16 cellular contexts compared by ENCODE assay signal in genomic region chr1:28443550-28443949, GRCh38.
DNase-seq lines count a peak whose midpoint lies in the region; ATAC-seq, FAIRE-seq and TF ChIP-seq lines count a peak whose summit lies in the region.
"Had no signal": no experiment of that assay in that cellular context is flagged by ENCODE, and none has a peak within 500 bp of the region (broad histone marks: within the 10 kb centered on the region; RNA-seq: fewer than 3 reads in every experiment).

No MANE protein-coding gene starts in this region.

- no peak for FAIRE-seq in K562 (lab: Jason Lieb, UNC)
- no peak for FAIRE-seq in HepG2 (lab: Jason Lieb, UNC)
- FAIRE-seq: A204.1, G401.6, GM12891 had no signal

- no peaks in the 10 kb centered on the region for H4K20me1 ChIP-seq in K562 (replicated peaks; ENCODE audit: control insufficient read depth, insufficient read depth, low read length)
- H4K20me1 ChIP-seq in HepG2 (ENCODE audit: insufficient read depth, low read length): no peaks in the 10 kb centered on the region

- H3K27ac ChIP-seq in HEK293 (ENCODE audit: extremely low read depth, low read depth, low read length) (no peak overlapping the region), K562 (ENCODE audit: extremely low read depth, low read depth, low read length) (no peak overlapping the region), foreskin keratinocyte (peak overlapping the region; percentile 44), HepG2 (ENCODE audit: extremely low read length, insufficient read depth, low read length) (no peak overlapping the region)
- H3K27ac ChIP-seq: C4-2B had no signal

- TF ChIP-seq CTCF in HEK293 (tag by site-specific recombination; IDR thresholded peaks at IDR 0.05) (no peak), K562 (IDR thresholded peaks at IDR 0.05 in 2 of 3, conservative IDR thresholded peaks at IDR 0.05 in 1 of 3; ENCODE audit: insufficient read depth in 2 of 3, low read depth in 1 of 3, low read length in 3 of 3) (no peak), foreskin keratinocyte (conservative IDR thresholded peaks at IDR 0.05) (no peak), HepG2 (CRISPR knock-in tag; IDR thresholded peaks at IDR 0.05) (no peak)

- peaks cover 4% of the 10 kb centered on the region; the same call in 1 of the 3 replicates for H3K79me2 ChIP-seq in K562 (ENCODE audit: control insufficient read depth, insufficient read depth, low read length)
- peaks cover 34% of the 10 kb centered on the region for H3K79me2 ChIP-seq in HepG2 (ENCODE audit: insufficient read depth, low read length)

- TF ChIP-seq RAD21 in K562 (CRISPR knock-in tag; conservative IDR thresholded peaks at IDR 0.05 in 1 of 2, IDR thresholded peaks at IDR 0.05 in 1 of 2) (no peak), HepG2 (CRISPR knock-in tag; IDR thresholded peaks at IDR 0.05) (no peak)

- H3K27me3 ChIP-seq in K562 (ENCODE audit: control insufficient read depth in 2 of 2, insufficient read depth in 2 of 2, low read length in 2 of 2) (no peaks in the 10 kb centered on the region), foreskin keratinocyte (no peaks in the 10 kb centered on the region), HepG2 (ENCODE audit: control insufficient read depth in 1 of 2, insufficient read depth in 2 of 2, low read length in 2 of 2) (no peaks in the 10 kb centered on the region)
- H3K27me3 ChIP-seq: BE2C had no signal

- BruUV-seq in K562 (replicated peaks; lab: Mats Ljungman, UMichigan) (no TSS peak), HepG2 (replicated peaks; lab: Mats Ljungman, UMichigan) (no TSS peak)

- CTCF ChIA-PET in HEK293 (lab: Yijun Ruan, JAX): no interaction called here
- CTCF ChIA-PET in K562 (lab: Yijun Ruan, JAX; ENCODE audit: low intra/inter-chr PET ratio): no interaction called here
- CTCF ChIA-PET in HepG2 (lab: Yijun Ruan, JAX; ENCODE audit: low intra/inter-chr PET ratio, low total read pairs): no interaction called here

- intact Hi-C loops in K562 (cut with micrococcal nuclease) (no loop called here), HepG2 (cut with micrococcal nuclease; ENCODE audit: unreplicated experiment) (no loop called here)

- TF ChIP-seq POLR2A in K562 (conservative IDR thresholded peaks at IDR 0.05) (no peak), HepG2 (IDR thresholded peaks at IDR 0.05; ENCODE audit: insufficient read depth in 1 of 2, low read depth in 2 of 2, low read length in 2 of 2) (no peak)

- H2AFZ ChIP-seq in K562 (ENCODE audit: low read depth, low read length) (no peak overlapping the region), HepG2 (ENCODE audit: low read length) (no peak overlapping the region)
- H2AFZ ChIP-seq: GM23338 had no signal

- POLR2A ChIA-PET in HEK293 (lab: Yijun Ruan, JAX) (no interaction called here), K562 (lab: Yijun Ruan, JAX) (interaction anchor here (1.2 to 1.6 kb wide), 3 partner anchors 11 to 138 kb away, joined by 3 to 4 read pairs (median 4); partner anchors contain the start of gene RCC1), HepG2 (lab: Yijun Ruan, JAX) (no interaction called here)

- TF ChIP-seq EP300 in K562 (IDR thresholded peaks at IDR 0.05; ENCODE audit: low read length) (no peak), HepG2 (IDR thresholded peaks at IDR 0.05; ENCODE audit: low read depth in 2 of 2, low read length in 2 of 2) (no peak), HepG2 (CRISPR knock-in tag; IDR thresholded peaks at IDR 0.05; ENCODE audit: borderline replicate concordance) (no peak)

- ATAC-seq in K562 (no peak), foreskin keratinocyte (no peak), HepG2 (no peak), HG02970 (IDR thresholded peaks at IDR 0.05; ENCODE audit: low FRiP score, unreplicated experiment) (no peak), GM21360 (IDR thresholded peaks at IDR 0.05; ENCODE audit: unreplicated experiment) (no peak)
- ATAC-seq: GM23338 had no signal

- in situ Hi-C loops in K562 (cut with MboI): loop anchor here (25.0 kb wide), 1 partner anchor 1369 kb away; no protein-coding TSS in a partner anchor
- in situ Hi-C loops in HepG2 (cut with HindIII; ENCODE audit: extremely low pct_ligation_motif_present, low pct_unique_long_range_greater_than_20kb): no loop called here

- H3K4me2 ChIP-seq in K562 (ENCODE audit: insufficient read depth, low read length) (no peak overlapping the region), HepG2 (ENCODE audit: low read depth, low read length) (no peak overlapping the region)
- H3K4me2 ChIP-seq: GM23338 had no signal

- H3K36me3 ChIP-seq in HEK293 (ENCODE audit: control insufficient read depth in 2 of 2, insufficient read depth in 1 of 2, low read length in 2 of 2) (no peaks in the 10 kb centered on the region), K562 (ENCODE audit: control insufficient read depth, insufficient read depth, low read length) (peaks cover 3% of the 10 kb centered on the region; the same call in 1 of the 3 replicates), HepG2 (replicated peaks in 1 of 2; ENCODE audit: control insufficient read depth in 1 of 2, insufficient read depth in 2 of 2, low read length in 2 of 2) (0 out of 5 replicates have a peak, but pooled peaks cover 0 to 3% of the 10 kb centered on the region in 2 experiments)
- H3K36me3 ChIP-seq: BE2C had no signal

- no peak overlapping the region for H3K4me3 ChIP-seq in HEK293 (ENCODE audit: low read depth, low read length)
- no peak overlapping the region for H3K4me3 ChIP-seq in K562
- no peak overlapping the region for H3K4me3 ChIP-seq in HepG2 (replicated peaks in 1 of 3; ENCODE audit: insufficient read depth in 1 of 3, low read depth in 2 of 3, low read length in 3 of 3)
- H3K4me3 ChIP-seq: GM23338 had no signal

- H3K4me1 ChIP-seq in HEK293 (ENCODE audit: control insufficient read depth, insufficient read depth, low read length) (0 out of 2 replicates have a peak, but pooled peaks cover 4% of the 10 kb centered on the region), K562 (replicated peaks in 1 of 2; ENCODE audit: control insufficient read depth in 2 of 2, insufficient read depth in 2 of 2, low read length in 2 of 2) (peaks cover 8 to 17% of the 10 kb centered on the region in 2 experiments; a peak in 4 of 5 replicates), foreskin keratinocyte (peaks cover 12% of the 10 kb centered on the region), HepG2 (ENCODE audit: insufficient read depth, low read length) (peaks cover 23% of the 10 kb centered on the region)
- H3K4me1 ChIP-seq: BE2C had no signal

- H3K9ac ChIP-seq in K562 (ENCODE audit: insufficient read depth in 1 of 2, low read depth in 2 of 2, low read length in 2 of 2) (no peak overlapping the region), HepG2 (ENCODE audit: insufficient read depth, low read depth, low read length) (no peak overlapping the region)

- H3K9me3 ChIP-seq in HEK293 (ENCODE audit: control insufficient read depth, insufficient read depth, low read depth, low read length): no peaks in the 10 kb centered on the region
- no peaks in the 10 kb centered on the region for H3K9me3 ChIP-seq in K562 (replicated peaks; ENCODE audit: control insufficient read depth, insufficient read depth, low read depth, low read length)
- H3K9me3 ChIP-seq in HepG2 (ENCODE audit: low read length): no peaks in the 10 kb centered on the region
- H3K9me3 ChIP-seq: BE2C had no signal

- DNase-seq in K562 (ENCODE audit: extremely low read depth in 1 of 4, low spot score in 3 of 4): no peak
- DNase-seq in foreskin keratinocyte: no peak
- no peak for DNase-seq in HepG2 (ENCODE audit: low spot score)
- DNase-seq in ecto neural progenitor cell (ENCODE audit: low spot score): no peak
- DNase-seq: BE2C; CD4-positive, alpha-beta memory T cell; DMS79 treated with DMSO at 0.1 percent for 48 hours; H7 had no signal

- no peaks in the 10 kb centered on the region for H3K9me1 ChIP-seq in K562 (ENCODE audit: control insufficient read depth, insufficient read depth, low read length)

- WGBS in K562 (ENCODE audit: insufficient coverage, low coverage, missing lambda C conversion rate): 77% methylated on average over 3 of the region's 3 CpGs
- WGBS in HepG2 (ENCODE audit: low lambda C conversion rate): 87% methylated on average over 3 of the region's 3 CpGs

TF ChIP-seq in HEK293, 187 proteins besides CTCF, POLR2A, EP300 and RAD21:
- TF ChIP-seq ZNF701 (tag by site-specific recombination; IDR thresholded peaks at IDR 0.05): no peak
- peak; percentile 94 for TF ChIP-seq ZNF146 (tag by site-specific recombination; IDR thresholded peaks at IDR 0.05)
- TF ChIP-seq ZNF580 (tag by site-specific recombination; IDR thresholded peaks at IDR 0.05): 0 out of 2 replicates have a peak, but pooled peaks have one; percentile 51

TF ChIP-seq in K562, 482 proteins besides CTCF, POLR2A, EP300 and RAD21:
- TF ChIP-seq BCOR (IDR thresholded peaks at IDR 0.05): peak; percentile 54
- TF ChIP-seq KDM1A (IDR thresholded peaks at IDR 0.05): peak; percentile 35 to 43; a peak in 1 of 4 replicates
- no peak for TF ChIP-seq WHSC1 (IDR thresholded peaks at IDR 0.05; ENCODE audit: low read length)
- peak; percentile 87 for TF ChIP-seq ZNF146 (CRISPR knock-in tag; IDR thresholded peaks at IDR 0.05; ENCODE audit: unreplicated experiment)

TF ChIP-seq in HepG2, 621 proteins besides CTCF, POLR2A, EP300 and RAD21 (continues in another document):
- no peak for TF ChIP-seq FOXK2 (IDR thresholded peaks at IDR 0.05)
- TF ChIP-seq ZNF577 (CRISPR knock-in tag; IDR thresholded peaks at IDR 0.05; ENCODE audit: borderline replicate concordance, low read depth): no peak
- TF ChIP-seq ZNF17 (CRISPR knock-in tag; IDR thresholded peaks at IDR 0.05): no peak
- TF ChIP-seq ARID2 (CRISPR knock-in tag; IDR thresholded peaks at IDR 0.05; ENCODE audit: borderline replicate concordance): no peak
- TF ChIP-seq RFX1 (IDR thresholded peaks at IDR 0.05): no peak
